In the genomic region with DNA sequence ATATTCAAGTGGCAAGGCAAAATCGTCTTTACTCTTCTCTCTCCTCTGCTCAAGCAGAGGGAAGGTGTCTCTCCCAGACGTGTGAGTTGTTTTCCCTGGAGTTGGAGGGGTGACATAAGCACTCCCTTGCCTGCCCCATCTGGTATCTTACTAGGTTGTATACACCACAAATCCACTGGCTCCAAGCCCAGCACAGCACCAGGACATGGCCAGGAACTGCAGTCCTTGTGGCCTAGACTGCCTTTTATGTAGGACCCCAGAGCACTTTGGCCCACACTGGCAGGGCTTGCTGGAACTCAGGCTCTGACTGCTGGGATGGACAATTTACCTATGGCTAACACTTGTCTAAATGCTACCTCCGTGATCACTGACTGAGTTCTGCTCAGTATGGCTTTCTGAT, we compare ENCODE assay signal across 14 cellular contexts.
"Had no signal": no experiment of that assay in that cellular context is flagged by ENCODE, and none has a peak within 500 bp of the region (broad histone marks: within the 10 kb centered on the region; RNA-seq: fewer than 3 reads in every experiment).

No MANE protein-coding gene starts in this region.

- H3K27me3 ChIP-seq: breast epithelium, right atrium auricular region, suprapubic skin, upper lobe of left lung had no signal

- DNase-seq: activated CD4-positive, alpha-beta T cell treated with anti-CD3 and anti-CD28 coated beads for 1 hour; activated CD4-positive, alpha-beta T cell treated with anti-CD3 and anti-CD28 coated beads, Interleukin-2, amount 50 U/mL, for 48 hours; activated CD8-positive, alpha-beta memory T cell treated with anti-CD3 and anti-CD28 coated beads, Interleukin-2, amount 10 ng/mL, durations not matched to agents 7 days and 5 days; activated gamma-delta T cell; activated T-cell treated with anti-CD3 and anti-CD28 coated beads, Interleukin-2, amount 50 U/mL, for 24 hours; effector CD4-positive, alpha-beta T cell; hypothalamus; lower lobe of right lung; stimulated activated naive CD4-positive, alpha-beta T cell; upper lobe of left lung had no signal

- H3K4me1 ChIP-seq: breast epithelium, lower lobe of right lung, right atrium auricular region, suprapubic skin, upper lobe of left lung had no signal

- H3K9me3 ChIP-seq: breast epithelium, lower lobe of right lung, right atrium auricular region, suprapubic skin, upper lobe of left lung had no signal

- H3K36me3 ChIP-seq: breast epithelium, right atrium auricular region, suprapubic skin, upper lobe of left lung had no signal

- H3K4me3 ChIP-seq: breast epithelium, lower lobe of right lung, right atrium auricular region, smooth muscle cell, suprapubic skin, upper lobe of left lung had no signal

- H3K27ac ChIP-seq: breast epithelium, lower lobe of right lung, right atrium auricular region, suprapubic skin, upper lobe of left lung had no signal
